ENCODE assay signal across 24 cellular contexts in the genomic region with DNA sequence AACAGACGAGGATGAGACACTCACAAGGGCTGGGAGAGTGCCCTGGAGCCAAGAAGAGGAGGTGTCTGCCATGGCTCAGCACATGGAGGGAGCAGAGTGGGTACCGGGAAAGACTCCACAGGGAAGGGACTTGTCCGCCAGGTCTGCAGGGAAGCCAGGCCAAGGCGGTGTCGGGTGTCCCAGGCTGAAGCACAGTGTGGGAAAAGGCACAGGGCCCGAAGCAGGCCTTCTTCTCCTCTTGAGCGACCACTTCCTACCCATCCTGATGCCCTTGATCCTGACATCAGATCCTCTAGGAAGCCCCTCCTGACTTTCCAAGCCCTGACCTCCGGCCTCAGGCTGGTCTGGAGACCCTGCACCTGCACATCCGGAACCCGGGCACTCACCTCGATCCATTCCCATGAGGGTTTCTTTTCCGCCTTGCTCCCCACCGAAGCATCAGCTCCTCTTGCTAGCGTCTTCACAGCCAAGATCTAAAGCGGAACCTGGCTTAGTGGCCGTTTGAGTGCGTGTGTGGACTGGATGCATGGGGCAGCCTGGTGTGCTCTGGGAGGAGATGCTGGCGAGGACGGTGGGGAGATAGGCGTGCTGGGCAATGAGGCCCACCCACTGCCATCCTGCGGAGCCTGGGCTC. TPM values are rescaled to one million over a fixed set of nuclear protein-coding genes. Genes with fewer than 3 reads are reported as not detected.
DNase-seq lines count a peak whose midpoint lies in the region; ATAC-seq, FAIRE-seq and TF ChIP-seq lines count a peak whose summit lies in the region.
"Had no signal": no experiment of that assay in that cellular context is flagged by ENCODE, and none has a peak within 500 bp of the region (broad histone marks: within the 10 kb centered on the region; RNA-seq: fewer than 3 reads in every experiment).

No MANE protein-coding gene starts in this region.

- in situ Hi-C loops in HepG2 (cut with HindIII; ENCODE audit: extremely low pct_ligation_motif_present, low pct_unique_long_range_greater_than_20kb) = no loop called here
- in situ Hi-C loops in GM13976 (cut with MboI; ENCODE audit: low sequenced_read_pairs, unreplicated experiment) = no loop called here

- CTCF ChIA-PET in HepG2 (lab: Yijun Ruan, JAX; ENCODE audit: low intra/inter-chr PET ratio, low total read pairs) = no interaction called here

- POLR2A ChIA-PET in HepG2 (lab: Yijun Ruan, JAX) = interaction anchor here (1.0 kb wide), 1 partner anchor 15 kb away, joined by 3 read pairs; no protein-coding TSS in a partner anchor

- H3K27me3 Mint-ChIP-seq in progenitor cell of endocrine pancreas = peaks cover 4% of the 10 kb centered on the region
- peaks cover 8% of the 10 kb centered on the region for H3K27me3 Mint-ChIP-seq in activated T-helper 2 cell treated with anti-CD3 and anti-CD28 coated beads, Interferon-gamma antibody, Interleukin-2, Interleukin-4, amounts not matched to agents 10 μg/mL and 5 μg/mL and 100 μg/mL, durations not matched to agents 14 hours and 24 hours and 36 hours (ENCODE audit: low read depth)
- H3K27me3 Mint-ChIP-seq: activated CD4-positive, alpha-beta T cell treated with anti-CD3 and anti-CD28 coated beads, Interleukin-2, amount 10 ng/mL, durations not matched to agents 24 days and 14 days had no signal

- H3K9me3 Mint-ChIP-seq in progenitor cell of endocrine pancreas (ENCODE audit: low read depth) = no peaks in the 10 kb centered on the region
- H3K9me3 Mint-ChIP-seq in activated T-helper 2 cell treated with anti-CD3 and anti-CD28 coated beads, Interferon-gamma antibody, Interleukin-2, Interleukin-4, amounts not matched to agents 10 μg/mL and 5 μg/mL and 100 μg/mL, durations not matched to agents 14 hours and 24 hours and 36 hours = no peaks in the 10 kb centered on the region
- H3K9me3 Mint-ChIP-seq: activated CD4-positive, alpha-beta T cell treated with anti-CD3 and anti-CD28 coated beads, Interleukin-2, amount 10 ng/mL, durations not matched to agents 24 days and 14 days had no signal

- H3K4me3 Mint-ChIP-seq in progenitor cell of endocrine pancreas (ENCODE audit: low read depth) = no peak overlapping the region
- no peak overlapping the region for H3K4me3 Mint-ChIP-seq in activated T-helper 2 cell treated with anti-CD3 and anti-CD28 coated beads, Interferon-gamma antibody, Interleukin-2, Interleukin-4, amounts not matched to agents 10 μg/mL and 5 μg/mL and 100 μg/mL, durations not matched to agents 14 hours and 24 hours and 36 hours (ENCODE audit: low read depth)
- H3K4me3 Mint-ChIP-seq: activated CD4-positive, alpha-beta T cell treated with anti-CD3 and anti-CD28 coated beads, Interleukin-2, amount 10 ng/mL, durations not matched to agents 24 days and 14 days had no signal

- FAIRE-seq in HepG2 (lab: Jason Lieb, UNC) = no peak
- FAIRE-seq: RCC 7860, urothelium cell line had no signal

- no peaks in the 10 kb centered on the region for H3K9me3 ChIP-seq in HepG2 (ENCODE audit: low read length)
- no peaks in the 10 kb centered on the region for H3K9me3 ChIP-seq in right lobe of liver
- H3K9me3 ChIP-seq: left ventricle myocardium inferior, stomach had no signal

- peaks cover 10% of the 10 kb centered on the region for H3K4me1 Mint-ChIP-seq in progenitor cell of endocrine pancreas (ENCODE audit: low read depth)
- H3K4me1 Mint-ChIP-seq in activated T-helper 2 cell treated with anti-CD3 and anti-CD28 coated beads, Interferon-gamma antibody, Interleukin-2, Interleukin-4, amounts not matched to agents 10 μg/mL and 5 μg/mL and 100 μg/mL, durations not matched to agents 14 hours and 24 hours and 36 hours (ENCODE audit: low read depth) = no peaks in the 10 kb centered on the region
- H3K4me1 Mint-ChIP-seq: activated CD4-positive, alpha-beta T cell treated with anti-CD3 and anti-CD28 coated beads, Interleukin-2, amount 10 ng/mL, durations not matched to agents 24 days and 14 days had no signal

- H3K27me3 ChIP-seq in HepG2 (ENCODE audit: control insufficient read depth in 1 of 2, insufficient read depth in 2 of 2, low read length in 2 of 2) (no peaks in the 10 kb centered on the region), right lobe of liver (no peaks in the 10 kb centered on the region)
- H3K27me3 ChIP-seq: heart right ventricle, stomach had no signal

- TF ChIP-seq EP300 in HepG2 (IDR thresholded peaks at IDR 0.05; ENCODE audit: low read depth in 2 of 2, low read length in 2 of 2) (no peak), HepG2 (CRISPR knock-in tag; IDR thresholded peaks at IDR 0.05; ENCODE audit: borderline replicate concordance) (no peak)

- DNase-seq in HepG2 (ENCODE audit: low spot score) (no peak), right lobe of liver (no peak), islet precursor cell (peak; percentile 63), progenitor cell of endocrine pancreas (ENCODE audit: low spot score, unreplicated experiment) (no peak), NCI-H1930 (lab: John Stamatoyannopoulos, UW) (no peak), GM13976 (ENCODE audit: low spot score) (no peak)
- DNase-seq in activated naive CD4-positive, alpha-beta T cell treated with anti-CD3 and anti-CD28 coated beads, Interleukin-2, amount 50 U/mL, for 16 hours = no peak
- no peak for DNase-seq in activated T-helper 2 cell treated with anti-CD3 and anti-CD28 coated beads, Interferon-gamma antibody, Interleukin-2, Interleukin-4, amounts not matched to agents 10 μg/mL and 5 μg/mL and 100 μg/mL, durations not matched to agents 14 hours and 24 hours and 36 hours (ENCODE audit: low spot score)
- DNase-seq: activated CD4-positive, alpha-beta T cell treated with anti-CD3 and anti-CD28 coated beads, Interleukin-2, amount 10 ng/mL, durations not matched to agents 24 days and 14 days; HCEC 1CT; heart right ventricle; KBM-7; left ventricle myocardium inferior; NCI-H1436; NCI-H510A treated with DMSO at 0.1 percent for 48 hours; stimulated activated CD4-positive, alpha-beta T cell treated with anti-CD3 and anti-CD28 coated beads, Interleukin-4, amount 100 ng/mL, for 4 hours; stomach had no signal

- H3K4me1 ChIP-seq in HepG2 (ENCODE audit: insufficient read depth, low read length) = peaks cover 97% of the 10 kb centered on the region
- peaks cover 0 to 33% (median 8%) of the 10 kb centered on the region in 4 donors for H3K4me1 ChIP-seq in right lobe of liver

- BruUV-seq in HepG2 (replicated peaks; lab: Mats Ljungman, UMichigan) = no TSS peak

- intact Hi-C loops in HepG2 (cut with micrococcal nuclease; ENCODE audit: unreplicated experiment) = no loop called here
- intact Hi-C loops in right lobe of liver (cut with DNase I) = loop anchor here in 1 of 2 donors (10.0 kb wide), 1 partner anchor 82 kb away; no protein-coding TSS in a partner anchor
- intact Hi-C loops in activated T-helper 2 cell treated with anti-CD3 and anti-CD28 coated beads, Interferon-gamma antibody, Interleukin-2, Interleukin-4, amounts not matched to agents 10 μg/mL and 5 μg/mL and 100 μg/mL, durations not matched to agents 14 hours and 24 hours and 36 hours (cut with micrococcal nuclease) = no loop called here

- H3K4me3 ChIP-seq in HepG2 (replicated peaks in 1 of 3; ENCODE audit: insufficient read depth in 1 of 3, low read depth in 2 of 3, low read length in 3 of 3) (no peak overlapping the region), right lobe of liver (no peak overlapping the region)
- H3K4me3 ChIP-seq: heart right ventricle, left ventricle myocardium inferior, stomach had no signal

- H4K20me1 ChIP-seq in HepG2 (ENCODE audit: insufficient read depth, low read length) = no peaks in the 10 kb centered on the region

- H3K27ac ChIP-seq in HepG2 (ENCODE audit: extremely low read length, insufficient read depth, low read length) = no peak overlapping the region
- H3K27ac ChIP-seq in right lobe of liver = no peak overlapping the region
- H3K27ac ChIP-seq: C4-2B, left ventricle myocardium inferior, stomach had no signal

- TF ChIP-seq CTCF in HepG2 (CRISPR knock-in tag; IDR thresholded peaks at IDR 0.05) (no peak), right lobe of liver (IDR thresholded peaks at IDR 0.05) (no peak), progenitor cell of endocrine pancreas (IDR thresholded peaks at IDR 0.05; ENCODE audit: unreplicated experiment) (no peak), GM13976 (IDR thresholded peaks at IDR 0.05; ENCODE audit: borderline replicate concordance, control extremely low read depth, extremely low read depth, insufficient read depth, missing control alignments) (no peak)

- TF ChIP-seq POLR2A in HepG2 (IDR thresholded peaks at IDR 0.05; ENCODE audit: insufficient read depth in 1 of 2, low read depth in 2 of 2, low read length in 2 of 2) (no peak), right lobe of liver (IDR thresholded peaks at IDR 0.05) (no peak)

- H3K27ac Mint-ChIP-seq in progenitor cell of endocrine pancreas = peak overlapping the region; percentile 40
- H3K27ac Mint-ChIP-seq in activated T-helper 2 cell treated with anti-CD3 and anti-CD28 coated beads, Interferon-gamma antibody, Interleukin-2, Interleukin-4, amounts not matched to agents 10 μg/mL and 5 μg/mL and 100 μg/mL, durations not matched to agents 14 hours and 24 hours and 36 hours = no peak overlapping the region
- H3K27ac Mint-ChIP-seq: activated CD4-positive, alpha-beta T cell treated with anti-CD3 and anti-CD28 coated beads, Interleukin-2, amount 10 ng/mL, durations not matched to agents 24 days and 14 days had no signal

- 93% methylated on average over 21 of the region's 21 CpGs for WGBS in HepG2 (ENCODE audit: low lambda C conversion rate)
- 97% methylated on average over 17 of the region's 21 CpGs for WGBS in right lobe of liver (ENCODE audit: insufficient coverage, low coverage, low lambda C conversion rate, missing lambda C conversion rate)

- no peaks in the 10 kb centered on the region for H3K79me2 ChIP-seq in HepG2 (ENCODE audit: insufficient read depth, low read length)

- ATAC-seq in HepG2 = no peak
- no peak for ATAC-seq in right lobe of liver
- ATAC-seq: heart right ventricle had no signal

- TF ChIP-seq RAD21 in HepG2 (CRISPR knock-in tag; IDR thresholded peaks at IDR 0.05) = no peak

- no peaks in the 10 kb centered on the region for H3K36me3 ChIP-seq in HepG2 (replicated peaks in 1 of 2; ENCODE audit: control insufficient read depth in 1 of 2, insufficient read depth in 2 of 2, low read length in 2 of 2)
- H3K36me3 ChIP-seq in right lobe of liver = no peaks in the 10 kb centered on the region
- H3K36me3 ChIP-seq: heart right ventricle, left ventricle myocardium inferior, stomach had no signal

- H2AFZ ChIP-seq in HepG2 (ENCODE audit: low read length) = no peak overlapping the region

- H3K9ac ChIP-seq in HepG2 (ENCODE audit: insufficient read depth, low read depth, low read length) = no peak overlapping the region

- H3K36me3 Mint-ChIP-seq in progenitor cell of endocrine pancreas (ENCODE audit: insufficient read depth) = no peaks in the 10 kb centered on the region
- no peaks in the 10 kb centered on the region for H3K36me3 Mint-ChIP-seq in activated T-helper 2 cell treated with anti-CD3 and anti-CD28 coated beads, Interferon-gamma antibody, Interleukin-2, Interleukin-4, amounts not matched to agents 10 μg/mL and 5 μg/mL and 100 μg/mL, durations not matched to agents 14 hours and 24 hours and 36 hours (ENCODE audit: low read depth)

- H3K4me2 ChIP-seq in HepG2 (ENCODE audit: low read depth, low read length) = no peak overlapping the region

RNA-seq across cellular contexts. Expression of gene CALML3, which starts 8.5 kb away (rescaled TPM):
- total RNA-seq in HepG2 (2016; rRNA removed; fragmentation: Illumina TruSeq; extraction: Trizol) (not detected in 2 replicates), right lobe of liver (under 1 TPM in 1 of 6 experiments, not detected in 5; 0.22 TPM), progenitor cell of endocrine pancreas (not detected in 2 replicates)
- not detected in 2 replicates for total RNA-seq in HepG2 (2016; cell fraction: cytosol; rRNA removed; fragmentation: Illumina TruSeq; extraction: Trizol; ENCODE audit: low read depth)
- not detected in 2 replicates for total RNA-seq in HepG2 (2016; cell fraction: insoluble cytoplasmic fraction; rRNA removed; fragmentation: Illumina TruSeq; extraction: Trizol)
- not detected in 2 replicates for total RNA-seq in HepG2 (2016; cell fraction: membrane; rRNA removed; fragmentation: Illumina TruSeq; extraction: Trizol)
- total RNA-seq in HepG2 (2016; cell fraction: nucleus; rRNA removed; fragmentation: Illumina TruSeq; extraction: Trizol) = not detected in 2 replicates
- not detected in 2 replicates for polyA plus RNA-seq in HepG2 (2011; rRNA removed)
- polyA plus RNA-seq in HepG2 (2011; cell fraction: cytosol; rRNA removed) = not detected in 2 replicates
- polyA plus RNA-seq in HepG2 (2011; cell fraction: nucleus; rRNA removed) = not detected in 2 replicates
- polyA plus RNA-seq in HepG2 (2012) = not detected in 2 replicates
- polyA plus RNA-seq in HepG2 (2016; cell fraction: cytosol; fragmentation: Illumina TruSeq; extraction: Trizol; ENCODE audit: low read depth) = not detected in 2 replicates
- not detected in 2 replicates for polyA plus RNA-seq in HepG2 (2016; cell fraction: insoluble cytoplasmic fraction; fragmentation: Illumina TruSeq; extraction: Trizol; ENCODE audit: low read depth)
- not detected in 2 replicates for polyA plus RNA-seq in HepG2 (2016; cell fraction: membrane; fragmentation: Illumina TruSeq; extraction: Trizol; ENCODE audit: low read depth)
- polyA plus RNA-seq in HepG2 (2016; cell fraction: nucleus; fragmentation: Illumina TruSeq; extraction: Trizol; ENCODE audit: insufficient read depth, low read depth) = not detected in 2 replicates
- polyA minus RNA-seq in HepG2 (2011; rRNA and poly(A)+ RNA removed; ENCODE audit: low replicate concordance) = not detected in 2 replicates
- not detected in 2 replicates for polyA minus RNA-seq in HepG2 (2011; cell fraction: cytosol; rRNA and poly(A)+ RNA removed)
- polyA minus RNA-seq in HepG2 (2011; cell fraction: nucleus; rRNA and poly(A)+ RNA removed) = not detected in 2 replicates
- not detected in 2 replicates for total RNA-seq in activated T-helper 2 cell treated with anti-CD3 and anti-CD28 coated beads, Interferon-gamma antibody, Interleukin-2, Interleukin-4, amounts not matched to agents 10 μg/mL and 5 μg/mL and 100 μg/mL, durations not matched to agents 14 hours and 24 hours and 36 hours
- total RNA-seq: activated CD4-positive, alpha-beta T cell treated with anti-CD3 and anti-CD28 coated beads, Interleukin-2, amount 10 ng/mL, durations not matched to agents 24 days and 14 days; dermis microvascular lymphatic vessel endothelial cell; heart right ventricle; left ventricle myocardium inferior; mononuclear cell; SK-MEL-5; stomach; T-helper 1 cell treated with Interleukin-12 subunit alpha and Interleukin-12 subunit beta and Interleukin-4 antibody, amounts not matched to agents 30 ng/mL and 1 ng/mL, for 36 hours had no signal

RNA-seq across cellular contexts. Expression of gene CALML5, which starts 33.8 kb away (rescaled TPM):
- total RNA-seq in HepG2 (2016; rRNA removed; fragmentation: Illumina TruSeq; extraction: Trizol) = not detected in 2 replicates
- not detected in 2 replicates for total RNA-seq in HepG2 (2016; cell fraction: cytosol; rRNA removed; fragmentation: Illumina TruSeq; extraction: Trizol; ENCODE audit: low read depth)
- not detected in 2 replicates for total RNA-seq in HepG2 (2016; cell fraction: insoluble cytoplasmic fraction; rRNA removed; fragmentation: Illumina TruSeq; extraction: Trizol)
- total RNA-seq in HepG2 (2016; cell fraction: membrane; rRNA removed; fragmentation: Illumina TruSeq; extraction: Trizol) = not detected in 2 replicates
- not detected in 2 replicates for total RNA-seq in HepG2 (2016; cell fraction: nucleus; rRNA removed; fragmentation: Illumina TruSeq; extraction: Trizol)
- not detected in 2 replicates for polyA plus RNA-seq in HepG2 (2011; rRNA removed)
- polyA plus RNA-seq in HepG2 (2011; cell fraction: cytosol; rRNA removed) = not detected in 2 replicates
- not detected in 2 replicates for polyA plus RNA-seq in HepG2 (2011; cell fraction: nucleus; rRNA removed)
- polyA plus RNA-seq in HepG2 (2012) = not detected in 2 replicates
- not detected in 2 replicates for polyA plus RNA-seq in HepG2 (2016; cell fraction: cytosol; fragmentation: Illumina TruSeq; extraction: Trizol; ENCODE audit: low read depth)
- not detected in 2 replicates for polyA plus RNA-seq in HepG2 (2016; cell fraction: insoluble cytoplasmic fraction; fragmentation: Illumina TruSeq; extraction: Trizol; ENCODE audit: low read depth)
- not detected in 2 replicates for polyA plus RNA-seq in HepG2 (2016; cell fraction: membrane; fragmentation: Illumina TruSeq; extraction: Trizol; ENCODE audit: low read depth)
- not detected in 2 replicates for polyA plus RNA-seq in HepG2 (2016; cell fraction: nucleus; fragmentation: Illumina TruSeq; extraction: Trizol; ENCODE audit: insufficient read depth, low read depth)
- polyA minus RNA-seq in HepG2 (2011; rRNA and poly(A)+ RNA removed; ENCODE audit: low replicate concordance) = not detected in 2 replicates
- polyA minus RNA-seq in HepG2 (2011; cell fraction: cytosol; rRNA and poly(A)+ RNA removed) = not detected in 2 replicates
- polyA minus RNA-seq in HepG2 (2011; cell fraction: nucleus; rRNA and poly(A)+ RNA removed) = not detected in 2 replicates
- not detected for total RNA-seq in right lobe of liver
- not detected in 2 replicates for total RNA-seq in progenitor cell of endocrine pancreas
- total RNA-seq in activated T-helper 2 cell treated with anti-CD3 and anti-CD28 coated beads, Interferon-gamma antibody, Interleukin-2, Interleukin-4, amounts not matched to agents 10 μg/mL and 5 μg/mL and 100 μg/mL, durations not matched to agents 14 hours and 24 hours and 36 hours = not detected in 2 replicates
- total RNA-seq: activated CD4-positive, alpha-beta T cell treated with anti-CD3 and anti-CD28 coated beads, Interleukin-2, amount 10 ng/mL, durations not matched to agents 24 days and 14 days; dermis microvascular lymphatic vessel endothelial cell; heart right ventricle; left ventricle myocardium inferior; mononuclear cell; SK-MEL-5; T-helper 1 cell treated with Interleukin-12 subunit alpha and Interleukin-12 subunit beta and Interleukin-4 antibody, amounts not matched to agents 30 ng/mL and 1 ng/mL, for 36 hours had no signal
- polyA plus RNA-seq: heart right ventricle had no signal
